Comparison of ENCODE assay signal across 13 cellular contexts in genomic region chr10:125407000-125407502, GRCh38.
DNase-seq lines count a peak whose midpoint lies in the region; ATAC-seq and TF ChIP-seq lines count a peak whose summit lies in the region.
"Had no signal": no experiment of that assay in that cellular context is flagged by ENCODE, and none has a peak within 500 bp of the region (broad histone marks: within the 10 kb centered on the region; RNA-seq: fewer than 3 reads in every experiment).

No MANE protein-coding gene starts in this region.

- DNase-seq in AG09309 (ENCODE audit: low read depth) (peak; percentile 8), H4 (ENCODE audit: low spot score) (peak; percentile 80), amniotic epithelial cell (ENCODE audit: low read depth) (peak; percentile 58), iris pigment epithelial cell (ENCODE audit: low read depth) (peak; percentile 5), T-helper 9 cell (no peak), retina (no peak), cerebellar nuclear complex (lab: John Stamatoyannopoulos, UW) (no peak)
- DNase-seq: BE2C, dermis blood vessel endothelial cell, foreskin melanocyte, NCI-H2227 treated with DMSO at 0.1 percent for 48 hours, T1000 had no signal

- TF ChIP-seq CTCF in AG09309 (IDR thresholded peaks at IDR 0.05; ENCODE audit: control insufficient read depth, insufficient read depth, low read depth, low read length, missing control alignments): no peak

- ATAC-seq in HG02610 (IDR thresholded peaks at IDR 0.05; ENCODE audit: unreplicated experiment): no peak

- no peak overlapping the region for H3K4me3 ChIP-seq in AG09309 (ENCODE audit: control insufficient read depth, low read depth, low read length)

Comparison
In these comparisons a context has a peak if more than half of its experiments do, and no peak if none do; other contexts are left out.
1. DNase-seq: peak in AG09309 (single experiment), H4 (single experiment), amniotic epithelial cell (single experiment) and iris pigment epithelial cell (single experiment); none in T-helper 9 cell (single experiment), retina (single experiment) and cerebellar nuclear complex (0 of 2).